8 cellular contexts compared by ENCODE assay signal in genomic region chr16:70065376-70065745, GRCh38. TPM values are rescaled to one million over a fixed set of nuclear protein-coding genes. Genes with fewer than 3 reads are reported as not detected.
A peak's percentile ranks its signal among the peaks of the same experiment; 100 is the strongest.
DNase-seq lines count a peak whose midpoint lies in the region; ATAC-seq and TF ChIP-seq lines count a peak whose summit lies in the region.
"Not testable (repeated sequence)": the region's sequence is repeated elsewhere in the genome, so short reads cannot be mapped to it uniquely, and the experiment has no call there.

No MANE protein-coding gene starts in this region.

- H3K27ac ChIP-seq in CD4-positive, alpha-beta T cell (ENCODE audit: low read depth, low read length); PC-9: not testable (repeated sequence)

- H2AFZ ChIP-seq in PC-9 = peak overlapping the region; percentile 78

- H3K4me1 ChIP-seq in PC-9 (replicated peaks; ENCODE audit: insufficient read depth) = not testable (repeated sequence)
- peaks cover 14% of the 10 kb centered on the region for H3K4me1 ChIP-seq in mucosa of descending colon (ENCODE audit: low read depth)

- H3K4me1 Mint-ChIP-seq in CD4-positive, alpha-beta T cell (ENCODE audit: low read depth) = not testable (repeated sequence)
- H3K4me1 Mint-ChIP-seq in activated naive CD8-positive, alpha-beta T cell treated with anti-CD3 and anti-CD28 coated beads for 36 hours = peaks cover 14% of the 10 kb centered on the region

- H3K36me3 Mint-ChIP-seq in CD4-positive, alpha-beta T cell (ENCODE audit: low read depth); activated naive CD8-positive, alpha-beta T cell treated with anti-CD3 and anti-CD28 coated beads for 36 hours: not testable (repeated sequence)

- H3K36me3 ChIP-seq in PC-9 (ENCODE audit: low read depth); mucosa of descending colon (ENCODE audit: low read depth): not testable (repeated sequence)

- not testable (repeated sequence) for H4K20me1 ChIP-seq in PC-9 (ENCODE audit: insufficient read depth)

- H3K9me3 Mint-ChIP-seq in CD4-positive, alpha-beta T cell; activated naive CD8-positive, alpha-beta T cell treated with anti-CD3 and anti-CD28 coated beads for 36 hours: not testable (repeated sequence)

- TSS peak; percentile 26 for BruUV-seq in PC-9 (replicated peaks; lab: Mats Ljungman, UMichigan)

- H3K4me3 Mint-ChIP-seq in CD4-positive, alpha-beta T cell = peak overlapping the region; percentile 95
- peak overlapping the region; percentile 80 for H3K4me3 Mint-ChIP-seq in activated naive CD8-positive, alpha-beta T cell treated with anti-CD3 and anti-CD28 coated beads for 36 hours

- not testable (repeated sequence) for H3K9me2 ChIP-seq in PC-9 (ENCODE audit: insufficient read depth)

- not testable (repeated sequence) for TF ChIP-seq CTCF in CD4-positive, alpha-beta T cell (IDR thresholded peaks at IDR 0.05); PC-9 (conservative IDR thresholded peaks at IDR 0.05); fibroblast of mammary gland (conservative IDR thresholded peaks at IDR 0.05; ENCODE audit: control insufficient read depth, insufficient read depth, low read depth, low read length); mucosa of descending colon (IDR thresholded peaks at IDR 0.05)

- H3K4me3 ChIP-seq in PC-9 (peak overlapping the region; percentile 62), fibroblast of mammary gland (ENCODE audit: control insufficient read depth, low read depth, low read length) (peak overlapping the region; percentile 64), mucosa of descending colon (peak overlapping the region; percentile 51)

- peaks cover 44% of the 10 kb centered on the region for H3K79me2 ChIP-seq in PC-9 (ENCODE audit: low read depth)

- not testable (repeated sequence) for H3F3A ChIP-seq in PC-9 (ENCODE audit: insufficient read depth, low read depth)

- not testable (repeated sequence) for H3K27me3 Mint-ChIP-seq in CD4-positive, alpha-beta T cell; activated naive CD8-positive, alpha-beta T cell treated with anti-CD3 and anti-CD28 coated beads for 36 hours

- peak overlapping the region; percentile 98 for H3K4me2 ChIP-seq in PC-9

- not testable (repeated sequence) for H3K27me3 ChIP-seq in CD4-positive, alpha-beta T cell (ENCODE audit: control insufficient read depth, insufficient read depth, low read length); PC-9 (ENCODE audit: insufficient read depth, low read depth)

- DNase-seq in CD4-positive, alpha-beta T cell; PC-9; activated naive CD8-positive, alpha-beta T cell treated with anti-CD3 and anti-CD28 coated beads for 36 hours; fibroblast of mammary gland (ENCODE audit: low read depth); mucosa of descending colon; stimulated activated naive CD8-positive, alpha-beta T cell treated with anti-CD3 and anti-CD28 coated beads, Interleukin-15, Interleukin-2, amounts not matched to agents 100 U/mL and 50 U/mL, for 24 hours: not testable (repeated sequence)

- not testable (repeated sequence) for H3K9me3 ChIP-seq in CD4-positive, alpha-beta T cell (ENCODE audit: control insufficient read depth, low read length); PC-9 (ENCODE audit: insufficient read depth, low read depth); mucosa of descending colon

- CTCF ChIA-PET in CD4-positive, alpha-beta T cell (lab: Charles Lee); PC-9 (lab: Charles Lee): not testable (repeated sequence)

- ATAC-seq in CD4-positive, alpha-beta T cell (ENCODE audit: poor library complexity) = not testable (repeated sequence)
- ATAC-seq in GM21423 (IDR thresholded peaks at IDR 0.05; ENCODE audit: unreplicated experiment) = peak; percentile 23
- peak; percentile 16 for ATAC-seq in HG03066 (IDR thresholded peaks at IDR 0.05; ENCODE audit: low read depth, unreplicated experiment)
- ATAC-seq in mucosa of descending colon = peak; percentile 21
- ATAC-seq in stimulated activated naive CD8-positive, alpha-beta T cell treated with anti-CD3 and anti-CD28 coated beads, Interleukin-15, Interleukin-2, amounts not matched to agents 100 U/mL and 50 U/mL, for 24 hours = peak; percentile 30

- intact Hi-C loops in CD4-positive, alpha-beta T cell (cut with DNase I, micrococcal nuclease) = loop anchor here in 1 of 2 experiments (1.0 kb wide), 1 partner anchor 39 kb away; no protein-coding TSS in a partner anchor
- intact Hi-C loops in PC-9 (cut with micrococcal nuclease; ENCODE audit: unreplicated experiment); mucosa of descending colon (cut with DNase I, micrococcal nuclease): not testable (repeated sequence)

- H3K27ac Mint-ChIP-seq in CD4-positive, alpha-beta T cell = peak overlapping the region; percentile 89
- not testable (repeated sequence) for H3K27ac Mint-ChIP-seq in activated naive CD8-positive, alpha-beta T cell treated with anti-CD3 and anti-CD28 coated beads for 36 hours

- POLR2A ChIA-PET in CD4-positive, alpha-beta T cell (lab: Charles Lee); PC-9 (lab: Charles Lee; ENCODE audit: unreplicated experiment): not testable (repeated sequence)

RNA-seq across cellular contexts. Expression of gene PDPR, which starts 48.8 kb away (rescaled TPM):
- total RNA-seq in CD4-positive, alpha-beta T cell = 10 to 100 TPM; 20.6 to 20.8 TPM
- total RNA-seq in PC-9 (2021) = 48.8 and 61.5 TPM in 2 replicates
- 10 to 100 TPM; 20.9 to 21.3 TPM for total RNA-seq in activated naive CD8-positive, alpha-beta T cell treated with anti-CD3 and anti-CD28 coated beads for 36 hours
- total RNA-seq in mucosa of descending colon = 10 to 100 TPM; 21.0 to 43.6 (median 31.0) TPM
